ENCODE assay signal across 2 cellular contexts in genomic region chr1:28340221-28340974, GRCh38.
TF ChIP-seq lines count a peak whose summit lies in the region.

No MANE protein-coding gene starts in this region.

TF ChIP-seq in HepG2, 621 proteins besides CTCF, POLR2A, EP300 and RAD21:
- TF ChIP-seq DNMT3B (CRISPR knock-in tag; conservative IDR thresholded peaks at IDR 0.05) (no peak), ZBTB43 (CRISPR knock-in tag; conservative IDR thresholded peaks at IDR 0.05) (no peak), HDAC1 (CRISPR knock-in tag; IDR thresholded peaks at IDR 0.05) (no peak), KLF16 (CRISPR knock-in tag; IDR thresholded peaks at IDR 0.05) (no peak), ATF7 (IDR thresholded peaks at IDR 0.05) (peak; percentile 70), ATF7 (CRISPR knock-in tag; IDR thresholded peaks at IDR 0.05) (no peak)
- TF ChIP-seq, protein P1, sequence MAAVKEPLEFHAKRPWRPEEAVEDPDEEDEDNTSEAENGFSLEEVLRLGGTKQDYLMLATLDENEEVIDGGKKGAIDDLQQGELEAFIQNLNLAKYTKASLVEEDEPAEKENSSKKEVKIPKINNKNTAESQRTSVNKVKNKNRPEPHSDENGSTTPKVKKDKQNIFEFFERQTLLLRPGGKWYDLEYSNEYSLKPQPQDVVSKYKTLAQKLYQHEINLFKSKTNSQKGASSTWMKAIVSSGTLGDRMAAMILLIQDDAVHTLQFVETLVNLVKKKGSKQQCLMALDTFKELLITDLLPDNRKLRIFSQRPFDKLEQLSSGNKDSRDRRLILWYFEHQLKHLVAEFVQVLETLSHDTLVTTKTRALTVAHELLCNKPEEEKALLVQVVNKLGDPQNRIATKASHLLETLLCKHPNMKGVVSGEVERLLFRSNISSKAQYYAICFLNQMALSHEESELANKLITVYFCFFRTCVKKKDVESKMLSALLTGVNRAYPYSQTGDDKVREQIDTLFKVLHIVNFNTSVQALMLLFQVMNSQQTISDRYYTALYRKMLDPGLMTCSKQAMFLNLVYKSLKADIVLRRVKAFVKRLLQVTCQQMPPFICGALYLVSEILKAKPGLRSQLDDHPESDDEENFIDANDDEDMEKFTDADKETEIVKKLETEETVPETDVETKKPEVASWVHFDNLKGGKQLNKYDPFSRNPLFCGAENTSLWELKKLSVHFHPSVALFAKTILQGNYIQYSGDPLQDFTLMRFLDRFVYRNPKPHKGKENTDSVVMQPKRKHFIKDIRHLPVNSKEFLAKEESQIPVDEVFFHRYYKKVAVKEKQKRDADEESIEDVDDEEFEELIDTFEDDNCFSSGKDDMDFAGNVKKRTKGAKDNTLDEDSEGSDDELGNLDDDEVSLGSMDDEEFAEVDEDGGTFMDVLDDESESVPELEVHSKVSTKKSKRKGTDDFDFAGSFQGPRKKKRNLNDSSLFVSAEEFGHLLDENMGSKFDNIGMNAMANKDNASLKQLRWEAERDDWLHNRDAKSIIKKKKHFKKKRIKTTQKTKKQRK (IDR thresholded peaks at IDR 0.05; ENCODE audit: low read length), result no peak
TF ChIP-seq in HepG2: peak in this region for 1.

TF ChIP-seq in SK-N-SH, 30 proteins besides CTCF, POLR2A, EP300 and RAD21:
- no peak for TF ChIP-seq EZH2phosphoT487 (IDR thresholded peaks at IDR 0.05; ENCODE audit: borderline replicate concordance, low read depth)
- TF ChIP-seq FOXM1 (IDR thresholded peaks at IDR 0.05; ENCODE audit: low read depth), result no peak
TF ChIP-seq in SK-N-SH: peak in this region for 0.
